Comparison of ENCODE assay signal across 11 cellular contexts in the genomic region with DNA sequence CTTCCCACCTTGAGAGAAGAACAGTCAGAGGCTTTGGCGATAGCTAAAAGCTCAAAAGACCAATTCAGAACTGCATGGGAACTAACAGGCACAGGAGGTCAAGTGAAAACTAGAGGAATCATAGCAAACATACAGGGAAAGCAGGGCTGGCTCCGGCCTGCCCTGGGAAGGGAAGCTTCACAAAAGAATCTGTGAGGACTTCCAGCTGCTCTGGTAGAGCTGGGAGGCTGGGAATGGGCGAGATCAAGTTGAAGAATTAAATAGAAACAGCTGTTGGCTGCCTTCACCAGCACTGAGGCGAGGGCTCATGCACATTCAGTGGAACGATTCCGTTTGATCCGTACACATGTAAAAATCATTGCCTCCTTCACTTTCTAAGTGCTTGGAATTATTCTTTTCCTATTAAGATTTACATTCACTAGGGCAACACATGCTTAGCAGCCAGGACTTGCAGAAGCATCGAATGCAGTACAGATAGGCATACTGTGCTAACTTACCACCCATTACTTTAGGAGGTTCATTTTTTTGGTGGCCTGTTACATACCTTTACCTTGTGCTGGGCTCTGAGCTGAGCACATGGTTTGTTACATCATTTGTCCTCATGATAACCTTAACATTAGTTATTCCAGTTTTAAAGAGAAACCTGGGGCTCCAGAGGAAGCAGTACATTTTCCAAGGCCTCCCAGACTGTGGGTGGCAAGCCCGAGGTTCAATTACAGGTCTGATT.
DNase-seq lines count a peak whose midpoint lies in the region; ATAC-seq and TF ChIP-seq lines count a peak whose summit lies in the region.
"Had no signal": no experiment of that assay in that cellular context is flagged by ENCODE, and none has a peak within 500 bp of the region (broad histone marks: within the 10 kb centered on the region; RNA-seq: fewer than 3 reads in every experiment).

No MANE protein-coding gene starts in this region.

- H3K9me3 ChIP-seq in Loucy (ENCODE audit: insufficient read depth, low read depth, low read length) (no peaks in the 10 kb centered on the region), mesodermal cell (ENCODE audit: control insufficient read depth, low read length) (no peaks in the 10 kb centered on the region), transverse colon (no peaks in the 10 kb centered on the region)

- H3K27ac ChIP-seq in mesodermal cell (ENCODE audit: low read depth, low read length, severe bottlenecking) (peak overlapping the region; percentile 74), transverse colon (peak overlapping the region in 1 of 4 donors; percentile 65)

- in situ Hi-C loops in transverse colon (cut with MboI; ENCODE audit: low pct_ligation_motif_present in 1 of 4, low pct_unique_long_range_greater_than_20kb in 1 of 4, low sequenced_read_pairs in 3 of 4), result no loop called here

- intact Hi-C loops in transverse colon (cut with DNase I; ENCODE audit: low total_unique reads), result no loop called here

- no peaks in the 10 kb centered on the region for H3K9me2 ChIP-seq in Loucy (replicated peaks; ENCODE audit: low read depth, low read length)

- H3K9ac ChIP-seq in Loucy (ENCODE audit: low read depth, low read length, poor library complexity, severe bottlenecking), result no peak overlapping the region

- H3K36me3 ChIP-seq in Loucy (ENCODE audit: insufficient read depth, low read length), result no peaks in the 10 kb centered on the region
- H3K36me3 ChIP-seq in mesodermal cell (ENCODE audit: control insufficient read depth, insufficient read depth, low read length), result no peaks in the 10 kb centered on the region
- no peaks in the 10 kb centered on the region for H3K36me3 ChIP-seq in transverse colon

- TF ChIP-seq POLR2A in transverse colon (IDR thresholded peaks at IDR 0.05), result no peak

- H3F3A ChIP-seq in Loucy (ENCODE audit: low read depth), result no peaks in the 10 kb centered on the region

- ATAC-seq in HG03571 (IDR thresholded peaks at IDR 0.05; ENCODE audit: unreplicated experiment) (no peak), GM19395 (IDR thresholded peaks at IDR 0.05; ENCODE audit: unreplicated experiment) (no peak)

- POLR2A ChIA-PET in HEK293T (lab: Yijun Ruan, JAX), result no interaction called here

- H3K4me1 ChIP-seq in Loucy (ENCODE audit: insufficient read depth, low read length, poor library complexity, severe bottlenecking) (no peaks in the 10 kb centered on the region), mesodermal cell (ENCODE audit: control insufficient read depth, insufficient read depth, low read length, poor library complexity, severe bottlenecking) (no peaks in the 10 kb centered on the region), transverse colon (peaks cover 0 to 14% (median 1%) of the 10 kb centered on the region in 4 donors)

- CTCF ChIA-PET in HEK293T (lab: Yijun Ruan, JAX), result interaction anchor here (0.7 kb wide), 1 partner anchor 14 kb away, joined by 3 read pairs; no protein-coding TSS in a partner anchor

- DNase-seq in epidermal melanocyte (ENCODE audit: insufficient read length, low spot score) (peak; percentile 51), transverse colon (peak; percentile 11), NCI-H526 treated with DMSO at 0.1 percent for 48 hours (lab: John Stamatoyannopoulos, UW) (no peak), HEK293T (ENCODE audit: extremely low spot score) (no peak)
- DNase-seq: activated CD4-positive, alpha-beta T cell treated with anti-CD3 and anti-CD28 coated beads, Interleukin-2, amount 10 ng/mL, durations not matched to agents 24 days and 14 days; DMS79 treated with DMSO at 0.1 percent for 48 hours; NCI-H1930 had no signal

- TF ChIP-seq EP300 in transverse colon (IDR thresholded peaks at IDR 0.05; ENCODE audit: low read depth), result no peak

- H2AFZ ChIP-seq in Loucy (ENCODE audit: low read length), result peak overlapping the region; percentile 3

- WGBS in mesodermal cell (ENCODE audit: insufficient coverage in 2 of 2), 2 experiments, result 92 to 94% methylated on average over 8 to 9 of the region's 9 CpGs
- whole genome bisulfite sequencing in transverse colon (ENCODE audit: low coverage in 1 of 2), 2 donors, result 73 to 79% methylated on average over 8 to 9 of the region's 9 CpGs

- H3K4me3 ChIP-seq in Loucy (ENCODE audit: low read length, poor library complexity, severe bottlenecking) (no peak overlapping the region), mesodermal cell (ENCODE audit: extremely low read depth, insufficient read depth, low read length, poor library complexity, severe bottlenecking) (no peak overlapping the region), transverse colon (no peak overlapping the region)

- H3K4me2 ChIP-seq in Loucy (ENCODE audit: low read depth, low read length, poor library complexity, severe bottlenecking), result no peak overlapping the region

- H3K27me3 ChIP-seq in Loucy (ENCODE audit: insufficient read depth, low read length, poor library complexity, severe bottlenecking), result no peaks in the 10 kb centered on the region
- H3K27me3 ChIP-seq in transverse colon, result no peaks in the 10 kb centered on the region

- no peaks in the 10 kb centered on the region for H3K79me2 ChIP-seq in Loucy (ENCODE audit: insufficient read depth, low read length)

- no peak for TF ChIP-seq CTCF in Loucy (conservative IDR thresholded peaks at IDR 0.05; ENCODE audit: low read length)
- TF ChIP-seq CTCF in transverse colon (IDR thresholded peaks at IDR 0.05), result no peak

- H4K20me1 ChIP-seq in Loucy (ENCODE audit: insufficient read depth, low read length, poor library complexity, severe bottlenecking), result no peaks in the 10 kb centered on the region

TF ChIP-seq in HEK293T, 16 proteins besides CTCF, POLR2A, EP300 and RAD21:
- TF ChIP-seq FOXA1 (IDR thresholded peaks at IDR 0.05), result no peak
- TF ChIP-seq NFRKB (IDR thresholded peaks at IDR 0.05), result no peak
- TF ChIP-seq FOXK2 (IDR thresholded peaks at IDR 0.05), result no peak
- no peak for TF ChIP-seq LEF1 (IDR thresholded peaks at IDR 0.05; ENCODE audit: borderline replicate concordance)
- TF ChIP-seq L3MBTL2 (conservative IDR thresholded peaks at IDR 0.05), result no peak
- TF ChIP-seq SUZ12 (IDR thresholded peaks at IDR 0.05), result no peak
- no peak for TF ChIP-seq HDGF (IDR thresholded peaks at IDR 0.05; ENCODE audit: borderline replicate concordance)
- no peak for TF ChIP-seq CTBP1 (IDR thresholded peaks at IDR 0.05; ENCODE audit: borderline replicate concordance)
- no peak for TF ChIP-seq BHLHE40 (IDR thresholded peaks at IDR 0.05; ENCODE audit: borderline replicate concordance)
- no peak for TF ChIP-seq TARDBP (IDR thresholded peaks at IDR 0.05)
- TF ChIP-seq, protein P1, sequence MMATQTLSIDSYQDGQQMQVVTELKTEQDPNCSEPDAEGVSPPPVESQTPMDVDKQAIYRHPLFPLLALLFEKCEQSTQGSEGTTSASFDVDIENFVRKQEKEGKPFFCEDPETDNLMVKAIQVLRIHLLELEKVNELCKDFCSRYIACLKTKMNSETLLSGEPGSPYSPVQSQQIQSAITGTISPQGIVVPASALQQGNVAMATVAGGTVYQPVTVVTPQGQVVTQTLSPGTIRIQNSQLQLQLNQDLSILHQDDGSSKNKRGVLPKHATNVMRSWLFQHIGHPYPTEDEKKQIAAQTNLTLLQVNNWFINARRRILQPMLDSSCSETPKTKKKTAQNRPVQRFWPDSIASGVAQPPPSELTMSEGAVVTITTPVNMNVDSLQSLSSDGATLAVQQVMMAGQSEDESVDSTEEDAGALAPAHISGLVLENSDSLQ (IDR thresholded peaks at IDR 0.05), result no peak
- TF ChIP-seq ARNT (IDR thresholded peaks at IDR 0.05), result no peak
- no peak for TF ChIP-seq FOXM1 (IDR thresholded peaks at IDR 0.05; ENCODE audit: borderline replicate concordance)
- no peak for TF ChIP-seq ZNF384 (IDR thresholded peaks at IDR 0.05)
- no peak for TF ChIP-seq ELF4 (IDR thresholded peaks at IDR 0.05)

Comparison
In these comparisons a context has a peak if more than half of its experiments do, and no peak if none do; other contexts are left out.
1. DNase-seq: peak in epidermal melanocyte (single experiment) and transverse colon (single experiment); none in NCI-H526 treated with DMSO at 0.1 percent for 48 hours (single experiment) and HEK293T (single experiment).